In the genomic region with DNA sequence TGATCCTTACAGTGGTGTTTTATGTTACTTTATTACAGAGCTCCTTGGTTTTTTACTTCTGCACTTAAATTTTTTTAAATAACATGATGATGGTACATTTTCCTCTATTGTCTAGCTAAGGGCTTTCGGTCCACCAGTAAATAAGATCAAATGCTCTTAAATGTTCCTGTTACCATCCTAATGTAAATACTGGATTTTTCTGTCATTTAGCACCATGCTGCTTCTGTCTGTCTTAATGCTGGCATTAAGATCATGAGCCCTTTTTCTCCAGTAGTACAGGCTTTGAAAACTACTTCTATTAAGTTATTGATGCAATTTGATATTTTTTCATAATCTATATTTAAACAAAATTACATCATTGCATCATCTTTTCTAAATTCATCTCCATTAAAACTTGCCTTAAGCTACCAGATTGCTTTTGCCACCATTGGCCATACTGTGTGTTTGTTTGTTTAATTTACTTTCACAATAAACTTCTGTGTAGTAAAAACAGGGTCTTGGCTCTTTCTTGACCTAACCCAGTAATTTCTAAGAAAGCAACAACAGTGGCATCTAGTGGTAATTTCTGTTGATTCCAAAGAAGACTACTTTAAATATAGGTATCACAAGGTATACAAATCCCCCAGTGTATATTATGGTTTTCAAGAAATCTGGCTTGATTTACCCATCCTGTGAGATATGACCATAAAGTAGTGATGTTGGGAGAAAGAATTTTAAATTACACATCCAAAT, we compare ENCODE assay signal across 1 cellular context.
TF ChIP-seq lines count a peak whose summit lies in the region.

No MANE protein-coding gene starts in this region.

TF ChIP-seq in H1, 55 proteins besides CTCF, POLR2A, EP300 and RAD21:
- TF ChIP-seq BRCA1 (IDR thresholded peaks at IDR 0.05; ENCODE audit: low read depth, low read length) (no peak), SP2 (IDR thresholded peaks at IDR 0.05; ENCODE audit: low read length) (no peak), SP4 (IDR thresholded peaks at IDR 0.05; ENCODE audit: low read length) (no peak), CTBP2 (IDR thresholded peaks at IDR 0.05; ENCODE audit: borderline replicate concordance, insufficient read depth, insufficient read length, low read length) (no peak), BCL11A (IDR thresholded peaks at IDR 0.05; ENCODE audit: low read depth in 2 of 2, low read length in 2 of 2) (no peak), JUND (IDR thresholded peaks at IDR 0.05; ENCODE audit: low read length) (no peak), TCF12 (IDR thresholded peaks at IDR 0.05; ENCODE audit: low read depth, low read length) (no peak), NRF1 (IDR thresholded peaks at IDR 0.05; ENCODE audit: low read depth, low read length) (no peak), ASH2L (IDR thresholded peaks at IDR 0.05; ENCODE audit: low read length) (no peak), TEAD4 (IDR thresholded peaks at IDR 0.05; ENCODE audit: low read depth, low read length) (no peak), MAFK (IDR thresholded peaks at IDR 0.05; ENCODE audit: low read depth, low read length) (no peak), NANOG (IDR thresholded peaks at IDR 0.05; ENCODE audit: insufficient read depth, low read depth, low read length, poor library complexity, severe bottlenecking) (no peak), GABPA (IDR thresholded peaks at IDR 0.05; ENCODE audit: borderline replicate concordance, insufficient read depth, low read length) (no peak), HDAC2 (IDR thresholded peaks at IDR 0.05; ENCODE audit: borderline replicate concordance in 1 of 2, low read depth in 2 of 2, low read length in 2 of 2) (no peak), TAF1 (IDR thresholded peaks at IDR 0.05; ENCODE audit: low read depth, low read length) (no peak), CHD2 (IDR thresholded peaks at IDR 0.05; ENCODE audit: low read length) (no peak), SRF (IDR thresholded peaks at IDR 0.05; ENCODE audit: low read depth, low read length) (no peak)
- TF ChIP-seq, protein P1, sequence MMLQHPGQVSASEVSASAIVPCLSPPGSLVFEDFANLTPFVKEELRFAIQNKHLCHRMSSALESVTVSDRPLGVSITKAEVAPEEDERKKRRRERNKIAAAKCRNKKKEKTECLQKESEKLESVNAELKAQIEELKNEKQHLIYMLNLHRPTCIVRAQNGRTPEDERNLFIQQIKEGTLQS (IDR thresholded peaks at IDR 0.05; ENCODE audit: insufficient read depth, low read depth, low read length) = no peak
- TF ChIP-seq, protein P2, sequence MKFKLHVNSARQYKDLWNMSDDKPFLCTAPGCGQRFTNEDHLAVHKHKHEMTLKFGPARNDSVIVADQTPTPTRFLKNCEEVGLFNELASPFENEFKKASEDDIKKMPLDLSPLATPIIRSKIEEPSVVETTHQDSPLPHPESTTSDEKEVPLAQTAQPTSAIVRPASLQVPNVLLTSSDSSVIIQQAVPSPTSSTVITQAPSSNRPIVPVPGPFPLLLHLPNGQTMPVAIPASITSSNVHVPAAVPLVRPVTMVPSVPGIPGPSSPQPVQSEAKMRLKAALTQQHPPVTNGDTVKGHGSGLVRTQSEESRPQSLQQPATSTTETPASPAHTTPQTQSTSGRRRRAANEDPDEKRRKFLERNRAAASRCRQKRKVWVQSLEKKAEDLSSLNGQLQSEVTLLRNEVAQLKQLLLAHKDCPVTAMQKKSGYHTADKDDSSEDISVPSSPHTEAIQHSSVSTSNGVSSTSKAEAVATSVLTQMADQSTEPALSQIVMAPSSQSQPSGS (IDR thresholded peaks at IDR 0.05; ENCODE audit: low read length) = no peak
- TF ChIP-seq, protein P3, sequence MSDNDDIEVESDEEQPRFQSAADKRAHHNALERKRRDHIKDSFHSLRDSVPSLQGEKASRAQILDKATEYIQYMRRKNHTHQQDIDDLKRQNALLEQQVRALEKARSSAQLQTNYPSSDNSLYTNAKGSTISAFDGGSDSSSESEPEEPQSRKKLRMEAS (IDR thresholded peaks at IDR 0.05) = no peak
